19 cellular contexts compared by ENCODE assay signal in the genomic region with DNA sequence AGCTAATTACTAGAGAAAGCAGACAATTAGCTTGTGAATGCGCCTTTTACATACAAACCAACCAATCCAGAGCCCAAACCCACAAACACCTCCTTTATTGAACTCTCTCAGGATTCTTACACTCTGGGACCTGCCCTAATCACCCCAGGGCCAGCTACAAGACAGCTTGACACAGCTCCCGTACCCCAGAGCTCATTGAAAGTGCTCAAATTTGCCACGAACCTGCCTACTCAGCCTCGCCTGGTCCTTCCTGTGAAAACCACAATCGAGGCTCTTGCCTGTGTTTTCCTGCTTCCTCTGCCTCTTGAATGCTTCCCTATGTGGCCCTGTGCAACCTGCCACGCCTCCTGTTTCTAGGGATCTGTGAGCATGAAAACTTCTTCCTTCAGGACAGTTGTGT. TPM values are rescaled to one million over a fixed set of nuclear protein-coding genes. Genes with fewer than 3 reads are reported as not detected.
DNase-seq lines count a peak whose midpoint lies in the region; FAIRE-seq and TF ChIP-seq lines count a peak whose summit lies in the region.
"Had no signal": no experiment of that assay in that cellular context is flagged by ENCODE, and none has a peak within 500 bp of the region (broad histone marks: within the 10 kb centered on the region; RNA-seq: fewer than 3 reads in every experiment).

No MANE protein-coding gene starts in this region.

- peaks cover 15% of the 10 kb centered on the region for H3K4me1 ChIP-seq in BLaER1
- H3K4me1 ChIP-seq: A549, SJCRH30 had no signal

- DNase-seq in HT1080 (ENCODE audit: low read depth): peak; percentile 39
- no peak for DNase-seq in bronchial epithelial cell (ENCODE audit: low read depth)
- DNase-seq in 8988T: no peak
- no peak for DNase-seq in occipital lobe (lab: John Stamatoyannopoulos, UW)
- no peak for DNase-seq in HPDE6-E6E7 (ENCODE audit: extremely low spot score)
- DNase-seq in NCI-H226: no peak
- DNase-seq: AML-193; CD8-positive, alpha-beta T cell; H7; NCI-H1436; NCI-H2029 treated with DMSO at 0.1 percent for 48 hours; NCI-H2227 treated with DMSO at 0.1 percent for 48 hours; NCI-H526 treated with DMSO at 0.1 percent for 48 hours; SJCRH30 had no signal

- H3K4me2 ChIP-seq in BLaER1: peak overlapping the region; percentile 64
- H3K4me2 ChIP-seq: A549 had no signal

- H4K20me1 ChIP-seq in BLaER1: no peaks in the 10 kb centered on the region

- peaks cover 6% of the 10 kb centered on the region for H3K27me3 Mint-ChIP-seq in nephron (ENCODE audit: low read depth)

- no peak for TF ChIP-seq CTCF in bronchial epithelial cell (IDR thresholded peaks at IDR 0.05; ENCODE audit: insufficient read depth, low read length, severe bottlenecking)
- no peak for TF ChIP-seq CTCF in nephron (IDR thresholded peaks at IDR 0.05; ENCODE audit: unreplicated experiment in 3 of 3)

- H3K4me1 Mint-ChIP-seq in nephron: peaks cover 22% of the 10 kb centered on the region

- H3K27ac ChIP-seq in BLaER1: no peak overlapping the region
- H3K27ac ChIP-seq: A549, RWPE1, SJCRH30 had no signal

- no peak overlapping the region for H3K9ac ChIP-seq in BLaER1

- H3K4me3 Mint-ChIP-seq in nephron: no peak overlapping the region
- H3K4me3 Mint-ChIP-seq: CD8-positive, alpha-beta T cell had no signal

- no peaks in the 10 kb centered on the region for H3K9me3 ChIP-seq in BLaER1
- H3K9me3 ChIP-seq: A549, SJCRH30 had no signal

- H3K27me3 ChIP-seq in BLaER1 (no peaks in the 10 kb centered on the region), bronchial epithelial cell (ENCODE audit: control insufficient read depth, insufficient read depth, low read length) (peaks cover 7% of the 10 kb centered on the region)
- H3K27me3 ChIP-seq: SJCRH30 had no signal

- peak; percentile 40 for FAIRE-seq in bronchial epithelial cell (lab: Jason Lieb, UNC)
- FAIRE-seq: A549, D721Med had no signal

- H3K4me3 ChIP-seq in BLaER1 (no peak overlapping the region), bronchial epithelial cell (ENCODE audit: low read depth, low read length) (no peak overlapping the region)
- H3K4me3 ChIP-seq: A549, SJCRH30 had no signal

- no peaks in the 10 kb centered on the region for H3K36me3 Mint-ChIP-seq in nephron (ENCODE audit: low read depth)
- H3K36me3 Mint-ChIP-seq: CD8-positive, alpha-beta T cell had no signal

- H3K36me3 ChIP-seq in BLaER1: no peaks in the 10 kb centered on the region
- H3K36me3 ChIP-seq in bronchial epithelial cell (ENCODE audit: control insufficient read depth, insufficient read depth, low read length): no peaks in the 10 kb centered on the region
- H3K36me3 ChIP-seq: SJCRH30 had no signal

- peak overlapping the region; percentile 8 to 71 (median 67) for H3K27ac Mint-ChIP-seq in nephron
- H3K27ac Mint-ChIP-seq: CD8-positive, alpha-beta T cell had no signal

- no peaks in the 10 kb centered on the region for H3K9me3 Mint-ChIP-seq in nephron
- H3K9me3 Mint-ChIP-seq: CD8-positive, alpha-beta T cell had no signal

RNA-seq across cellular contexts. Expression of a gene that starts 40.1 kb away (rescaled TPM):
- total RNA-seq in HT1080 (2014; rRNA removed; shearing (Covaris generic)): 337 and 467 TPM in 2 replicates
- 1,775 and 1,800 TPM in 2 replicates for polyA plus RNA-seq in HT1080 (2015; cell fraction: cytosol; rRNA removed)
- 643 and 722 TPM in 2 replicates for polyA plus RNA-seq in HT1080 (2015; cell fraction: nucleus; rRNA removed)
- total RNA-seq in bronchial epithelial cell: 71.3 and 116 TPM in 2 replicates
- total RNA-seq in occipital lobe: 23.2 TPM
